Comparison of ENCODE assay signal across 8 cellular contexts in genomic region chr5:140546851-140547507, GRCh38. TPM values are rescaled to one million over a fixed set of nuclear protein-coding genes. Genes with fewer than 3 reads are reported as not detected.
DNase-seq lines count a peak whose midpoint lies in the region; ATAC-seq lines count a peak whose summit lies in the region.

No MANE protein-coding gene starts in this region.

- DNase-seq in Karpas-422, result no peak
- no peak for DNase-seq in effector memory CD8-positive, alpha-beta T cell
- DNase-seq in natural killer cell treated with Interleukin-12 subunit alpha and Interleukin-12 subunit beta and Interleukin-15 and Interleukin-18, amount 100 ng/mL, for 72 hours (ENCODE audit: low spot score), result no peak
- no peak for DNase-seq in NCI-H1092 (lab: John Stamatoyannopoulos, UW)
- no peak for DNase-seq in SIG-M5 treated with dmso at 0.1 percent for 504 hours (lab: John Stamatoyannopoulos, UW; ENCODE audit: unreplicated experiment)
- no peak for DNase-seq in epidermal melanocyte (ENCODE audit: insufficient read length, low spot score)
- DNase-seq in dermis blood vessel endothelial cell, result no peak

- H3K9me3 Mint-ChIP-seq in effector memory CD8-positive, alpha-beta T cell, result no peaks in the 10 kb centered on the region
- H3K9me3 Mint-ChIP-seq in natural killer cell treated with Interleukin-12 subunit alpha and Interleukin-12 subunit beta and Interleukin-15 and Interleukin-18, amount 100 ng/mL, for 72 hours, result no peaks in the 10 kb centered on the region

- no peaks in the 10 kb centered on the region for H4K20me1 ChIP-seq in BLaER1
- no peaks in the 10 kb centered on the region for H4K20me1 ChIP-seq in Karpas-422 (ENCODE audit: insufficient read depth, low read depth, low read length)

- H3K27ac ChIP-seq in BLaER1 (peak overlapping the region; percentile 91), Karpas-422 (ENCODE audit: low read length) (no peak overlapping the region)

- no peak for ATAC-seq in effector memory CD8-positive, alpha-beta T cell (replicated peaks)
- ATAC-seq in natural killer cell treated with Interleukin-12 subunit alpha and Interleukin-12 subunit beta and Interleukin-15 and Interleukin-18, amount 100 ng/mL, for 72 hours, result no peak

- peaks cover 63% of the 10 kb centered on the region for H3K36me3 Mint-ChIP-seq in effector memory CD8-positive, alpha-beta T cell (ENCODE audit: insufficient read depth)
- H3K36me3 Mint-ChIP-seq in natural killer cell treated with Interleukin-12 subunit alpha and Interleukin-12 subunit beta and Interleukin-15 and Interleukin-18, amount 100 ng/mL, for 72 hours, result peaks cover 23% of the 10 kb centered on the region

- H3K4me3 ChIP-seq in BLaER1 (peak overlapping the region; percentile 68), Karpas-422 (ENCODE audit: low read length) (no peak overlapping the region)

- H3K27me3 ChIP-seq in BLaER1 (no peaks in the 10 kb centered on the region), Karpas-422 (ENCODE audit: low read length) (no peaks in the 10 kb centered on the region)

- H3K79me2 ChIP-seq in Karpas-422 (ENCODE audit: low read length), result peaks cover 24% of the 10 kb centered on the region

- no peaks in the 10 kb centered on the region for H3K27me3 Mint-ChIP-seq in effector memory CD8-positive, alpha-beta T cell
- no peaks in the 10 kb centered on the region for H3K27me3 Mint-ChIP-seq in natural killer cell treated with Interleukin-12 subunit alpha and Interleukin-12 subunit beta and Interleukin-15 and Interleukin-18, amount 100 ng/mL, for 72 hours

- H3K4me2 ChIP-seq in BLaER1, result peak overlapping the region; percentile 83
- peak overlapping the region; percentile 68 for H3K4me2 ChIP-seq in Karpas-422 (ENCODE audit: low read depth, low read length, poor library complexity, severe bottlenecking)

- no peak overlapping the region for H2AFZ ChIP-seq in Karpas-422 (ENCODE audit: low read length)

- peak overlapping the region; percentile 82 for H3K9ac ChIP-seq in BLaER1
- peak overlapping the region; percentile 22; the same call in 1 of the 2 replicates for H3K9ac ChIP-seq in Karpas-422 (ENCODE audit: low read length)

- peaks cover 67% of the 10 kb centered on the region for H3K36me3 ChIP-seq in BLaER1
- H3K36me3 ChIP-seq in Karpas-422 (ENCODE audit: insufficient read depth, low read length), result peaks cover 46% of the 10 kb centered on the region

- H3K4me1 Mint-ChIP-seq in effector memory CD8-positive, alpha-beta T cell (ENCODE audit: low read depth in 2 of 2), result peaks cover 9 to 30% of the 10 kb centered on the region in 2 donors
- peaks cover 27 to 32% of the 10 kb centered on the region in 2 donors for H3K4me1 Mint-ChIP-seq in natural killer cell treated with Interleukin-12 subunit alpha and Interleukin-12 subunit beta and Interleukin-15 and Interleukin-18, amount 100 ng/mL, for 72 hours (ENCODE audit: low read depth in 2 of 2)

- peak overlapping the region; percentile 87 to 91 for H3K27ac Mint-ChIP-seq in effector memory CD8-positive, alpha-beta T cell
- H3K27ac Mint-ChIP-seq in natural killer cell treated with Interleukin-12 subunit alpha and Interleukin-12 subunit beta and Interleukin-15 and Interleukin-18, amount 100 ng/mL, for 72 hours, result peak overlapping the region; percentile 75 to 93

- H3K4me3 Mint-ChIP-seq in effector memory CD8-positive, alpha-beta T cell, result peak overlapping the region; percentile 70 to 83
- H3K4me3 Mint-ChIP-seq in natural killer cell treated with Interleukin-12 subunit alpha and Interleukin-12 subunit beta and Interleukin-15 and Interleukin-18, amount 100 ng/mL, for 72 hours, result peak overlapping the region; percentile 79

- no peaks in the 10 kb centered on the region for H3K9me2 ChIP-seq in Karpas-422 (replicated peaks; ENCODE audit: insufficient read depth, low read length)

- H3K4me1 ChIP-seq in BLaER1 (peaks cover 42% of the 10 kb centered on the region), Karpas-422 (ENCODE audit: low read length) (peaks cover 24% of the 10 kb centered on the region)

- H3K9me3 ChIP-seq in BLaER1, result no peaks in the 10 kb centered on the region
- H3K9me3 ChIP-seq in Karpas-422 (ENCODE audit: low read length), result no peaks in the 10 kb centered on the region

RNA-seq across cellular contexts. Expression of gene EIF4EBP3, which starts 0.5 kb away (rescaled TPM):
- total RNA-seq in Karpas-422 (2014; rRNA removed; shearing (Covaris generic); ENCODE audit: low replicate concordance), result 7.3 and 12.2 TPM in 2 replicates
- total RNA-seq in natural killer cell treated with Interleukin-12 subunit alpha and Interleukin-12 subunit beta and Interleukin-15 and Interleukin-18, amount 100 ng/mL, for 72 hours, result 1 to 10 TPM; 7.0 to 8.6 TPM
- 0.37 and 0.51 TPM in 2 replicates for total RNA-seq in dermis blood vessel endothelial cell

RNA-seq across cellular contexts. Expression of gene SRA1, which starts 10.3 kb away (rescaled TPM):
- total RNA-seq in Karpas-422 (2014; rRNA removed; shearing (Covaris generic); ENCODE audit: low replicate concordance), result 27.1 and 45.7 TPM in 2 replicates
- 10 to 100 TPM; 61.4 to 64.7 TPM for total RNA-seq in natural killer cell treated with Interleukin-12 subunit alpha and Interleukin-12 subunit beta and Interleukin-15 and Interleukin-18, amount 100 ng/mL, for 72 hours
- 19.1 and 25.7 TPM in 2 replicates for total RNA-seq in dermis blood vessel endothelial cell

RNA-seq across cellular contexts. Expression of gene APBB3, which starts 17.4 kb away (rescaled TPM):
- 33.2 and 42.2 TPM in 2 replicates for total RNA-seq in Karpas-422 (2014; rRNA removed; shearing (Covaris generic); ENCODE audit: low replicate concordance)
- total RNA-seq in natural killer cell treated with Interleukin-12 subunit alpha and Interleukin-12 subunit beta and Interleukin-15 and Interleukin-18, amount 100 ng/mL, for 72 hours, result 10 to 100 TPM; 12.8 to 25.8 TPM
- 8.2 and 16.2 TPM in 2 replicates for total RNA-seq in dermis blood vessel endothelial cell

RNA-seq across cellular contexts. Expression of gene SLC35A4, which starts 17.6 kb away (rescaled TPM):
- 19.0 and 33.5 TPM in 2 replicates for total RNA-seq in Karpas-422 (2014; rRNA removed; shearing (Covaris generic); ENCODE audit: low replicate concordance)
- 10 to 100 TPM; 73.8 to 97.3 TPM for total RNA-seq in natural killer cell treated with Interleukin-12 subunit alpha and Interleukin-12 subunit beta and Interleukin-15 and Interleukin-18, amount 100 ng/mL, for 72 hours
- 30.1 and 61.0 TPM in 2 replicates for total RNA-seq in dermis blood vessel endothelial cell
